In the genomic region with DNA sequence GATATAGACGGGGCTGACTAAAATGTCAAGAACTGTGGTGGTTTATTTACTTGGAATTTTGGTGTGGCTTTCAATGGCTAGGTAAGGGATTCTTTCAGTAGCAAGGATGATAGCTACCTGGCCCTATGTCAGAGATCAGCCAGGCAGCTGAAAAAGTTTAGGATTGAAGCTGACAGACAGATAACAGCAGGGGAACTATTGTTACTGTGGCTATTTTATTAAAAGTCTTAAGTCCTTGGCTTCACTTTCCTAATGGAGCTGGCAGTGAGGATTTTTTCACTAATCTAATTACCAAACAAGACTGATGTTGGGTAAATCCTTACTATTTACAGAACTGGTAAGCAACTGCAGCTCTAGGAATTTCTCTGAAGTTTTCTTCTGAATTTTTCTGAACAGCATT, we compare ENCODE assay signal across 20 cellular contexts.
DNase-seq lines count a peak whose midpoint lies in the region; ATAC-seq and TF ChIP-seq lines count a peak whose summit lies in the region.
"Had no signal": no experiment of that assay in that cellular context is flagged by ENCODE, and none has a peak within 500 bp of the region (broad histone marks: within the 10 kb centered on the region; RNA-seq: fewer than 3 reads in every experiment).

No MANE protein-coding gene starts in this region.

- peak overlapping the region; percentile 15 for H3K4me3 Mint-ChIP-seq in endodermal cell
- H3K4me3 Mint-ChIP-seq in neural progenitor cell = no peak overlapping the region
- H3K4me3 Mint-ChIP-seq in stimulated activated memory B cell treated with anti-CD40 and anti-IgM and Interleukin-4, amounts not matched to agents 10 μg/mL and 1 μg/mL and 100 μg/mL, for 72 hours = no peak overlapping the region
- no peak overlapping the region for H3K4me3 Mint-ChIP-seq in HFFc6
- H3K4me3 Mint-ChIP-seq: B cell; CD4-positive, alpha-beta T cell; CD8-positive, alpha-beta T cell had no signal

- in situ Hi-C loops in HAP-1 (cut with MboI; ENCODE audit: low sequenced_read_pairs) = loop anchor here (10.0 kb wide), 1 partner anchor 402 kb away; no protein-coding TSS in a partner anchor

- H3K4me1 Mint-ChIP-seq in endodermal cell (peaks cover 33% of the 10 kb centered on the region), neural progenitor cell (peaks cover 25% of the 10 kb centered on the region), HFFc6 (ENCODE audit: low read depth) (no peaks in the 10 kb centered on the region; the same call in 1 of the 2 replicates)
- H3K4me1 Mint-ChIP-seq in stimulated activated memory B cell treated with anti-CD40 and anti-IgM and Interleukin-4, amounts not matched to agents 10 μg/mL and 1 μg/mL and 100 μg/mL, for 72 hours = peaks cover 14% of the 10 kb centered on the region
- H3K4me1 Mint-ChIP-seq: B cell had no signal

- H3K4me1 ChIP-seq in HUES48 (ENCODE audit: control insufficient read depth, insufficient read depth, low read length) = 0 out of 2 replicates have a peak, but pooled peaks cover 6% of the 10 kb centered on the region
- peaks cover 17% of the 10 kb centered on the region for H3K4me1 ChIP-seq in endodermal cell (ENCODE audit: control insufficient read depth, insufficient read depth, low read length)
- peaks cover 20% of the 10 kb centered on the region for H3K4me1 ChIP-seq in neural progenitor cell
- H3K4me1 ChIP-seq in HAP-1 = no peaks in the 10 kb centered on the region
- H3K4me1 ChIP-seq: Caco-2 had no signal

- H4K20me1 ChIP-seq in neural progenitor cell (ENCODE audit: low read depth) = no peaks in the 10 kb centered on the region
- H4K20me1 ChIP-seq: BLaER1 treated with 17β-estradiol and CSF1 and Interleukin-3, amounts not matched to agents 10 nM and 100 nM had no signal

- peak; percentile 38 for DNase-seq in NCI-H82 treated with DMSO at 0.1 percent for 48 hours (lab: John Stamatoyannopoulos, UW; ENCODE audit: unreplicated experiment)
- no peak for DNase-seq in endodermal cell
- peak; percentile 52 for DNase-seq in neural progenitor cell (ENCODE audit: low spot score)
- no peak for DNase-seq in HFFc6
- no peak for DNase-seq in GM10266 (ENCODE audit: extremely low spot score)
- no peak for DNase-seq in HAP-1 (ENCODE audit: low spot score in 2 of 2)
- DNase-seq: 8988T; AML-193; Caco-2; Calu3; CD4-positive, alpha-beta T cell; DMS79 treated with DMSO at 0.1 percent for 48 hours; GF-D8 had no signal

- H3K27me3 ChIP-seq in HUES48 (ENCODE audit: control insufficient read depth, insufficient read depth, low read length) = no peaks in the 10 kb centered on the region
- H3K27me3 ChIP-seq in endodermal cell (ENCODE audit: control insufficient read depth, insufficient read depth, low read length, poor library complexity, severe bottlenecking) = no peaks in the 10 kb centered on the region
- H3K27me3 ChIP-seq in neural progenitor cell = no peaks in the 10 kb centered on the region
- no peaks in the 10 kb centered on the region for H3K27me3 ChIP-seq in HAP-1 (ENCODE audit: low read depth)
- H3K27me3 ChIP-seq: BLaER1 treated with 17β-estradiol and CSF1 and Interleukin-3, amounts not matched to agents 10 nM and 100 nM had no signal

- no peak overlapping the region for H3K4me3 ChIP-seq in HUES48 (ENCODE audit: low read depth, low read length)
- peak overlapping the region; percentile 21 for H3K4me3 ChIP-seq in endodermal cell (ENCODE audit: low read length)
- no peak overlapping the region for H3K4me3 ChIP-seq in neural progenitor cell
- no peak overlapping the region for H3K4me3 ChIP-seq in HAP-1
- H3K4me3 ChIP-seq: BLaER1 treated with 17β-estradiol and CSF1 and Interleukin-3, amounts not matched to agents 10 nM and 100 nM; GM12878 had no signal

- H3K36me3 ChIP-seq in HUES48 (ENCODE audit: control insufficient read depth, insufficient read depth, low read length) = no peaks in the 10 kb centered on the region
- H3K36me3 ChIP-seq in endodermal cell (ENCODE audit: control insufficient read depth, insufficient read depth, low read length) = no peaks in the 10 kb centered on the region
- no peaks in the 10 kb centered on the region for H3K36me3 ChIP-seq in neural progenitor cell
- H3K36me3 ChIP-seq in HAP-1 (replicated peaks) = no peaks in the 10 kb centered on the region
- H3K36me3 ChIP-seq: BLaER1 treated with 17β-estradiol and CSF1 and Interleukin-3, amounts not matched to agents 10 nM and 100 nM had no signal

- no peak for TF ChIP-seq CTCF in endodermal cell (conservative IDR thresholded peaks at IDR 0.05)
- no peak for TF ChIP-seq CTCF in neural progenitor cell (IDR thresholded peaks at IDR 0.05)
- TF ChIP-seq CTCF in HFFc6 (IDR thresholded peaks at IDR 0.05) = no peak
- no peak for TF ChIP-seq CTCF in GM10266 (IDR thresholded peaks at IDR 0.05; ENCODE audit: control insufficient read depth, insufficient read depth, low read depth, missing control alignments)

- H3K4me2 ChIP-seq in neural progenitor cell = no peak overlapping the region
- H3K4me2 ChIP-seq: BLaER1 treated with 17β-estradiol and CSF1 and Interleukin-3, amounts not matched to agents 10 nM and 100 nM had no signal

- H3K27me3 Mint-ChIP-seq in endodermal cell (ENCODE audit: insufficient read depth) (peaks cover 3% of the 10 kb centered on the region), neural progenitor cell (ENCODE audit: insufficient read depth, low read depth) (peaks cover 24% of the 10 kb centered on the region), HFFc6 (ENCODE audit: insufficient read depth) (peaks cover 21% of the 10 kb centered on the region)
- H3K27me3 Mint-ChIP-seq in stimulated activated memory B cell treated with anti-CD40 and anti-IgM and Interleukin-4, amounts not matched to agents 10 μg/mL and 1 μg/mL and 100 μg/mL, for 72 hours = peaks cover 8% of the 10 kb centered on the region

- peaks cover 12% of the 10 kb centered on the region for H3K36me3 Mint-ChIP-seq in endodermal cell (ENCODE audit: low read depth)
- peaks cover 5% of the 10 kb centered on the region for H3K36me3 Mint-ChIP-seq in neural progenitor cell
- no peaks in the 10 kb centered on the region for H3K36me3 Mint-ChIP-seq in stimulated activated memory B cell treated with anti-CD40 and anti-IgM and Interleukin-4, amounts not matched to agents 10 μg/mL and 1 μg/mL and 100 μg/mL, for 72 hours
- H3K36me3 Mint-ChIP-seq in HFFc6 (ENCODE audit: low read depth) = peaks cover 7% of the 10 kb centered on the region; the same call in 1 of the 2 replicates
- H3K36me3 Mint-ChIP-seq: CD8-positive, alpha-beta T cell had no signal

- H3K9ac ChIP-seq in HUES48 (ENCODE audit: low read depth, low read length) (no peak overlapping the region), endodermal cell (ENCODE audit: extremely low read depth, low read length, poor library complexity, severe bottlenecking) (peak overlapping the region; percentile 43), neural progenitor cell (no peak overlapping the region)

- H3K27ac Mint-ChIP-seq in endodermal cell = peak overlapping the region; percentile 86
- H3K27ac Mint-ChIP-seq in neural progenitor cell = no peak overlapping the region
- H3K27ac Mint-ChIP-seq in stimulated activated memory B cell treated with anti-CD40 and anti-IgM and Interleukin-4, amounts not matched to agents 10 μg/mL and 1 μg/mL and 100 μg/mL, for 72 hours = no peak overlapping the region
- no peak overlapping the region for H3K27ac Mint-ChIP-seq in HFFc6
- H3K27ac Mint-ChIP-seq: B cell; CD4-positive, alpha-beta T cell; CD8-positive, alpha-beta T cell had no signal

- H3K9me3 ChIP-seq in HUES48 (ENCODE audit: control insufficient read depth, insufficient read depth, low read length) = peaks cover 9% of the 10 kb centered on the region; the same call in 1 of the 2 replicates
- peaks cover 23% of the 10 kb centered on the region for H3K9me3 ChIP-seq in endodermal cell (ENCODE audit: control insufficient read depth, low read length)
- H3K9me3 ChIP-seq in neural progenitor cell (ENCODE audit: low read depth) = no peaks in the 10 kb centered on the region
- H3K9me3 ChIP-seq in HAP-1 = peaks cover 8% of the 10 kb centered on the region; the same call in 1 of the 2 replicates

- H3K9me3 Mint-ChIP-seq in endodermal cell (peaks cover 28% of the 10 kb centered on the region), neural progenitor cell (peaks cover 9% of the 10 kb centered on the region), HFFc6 (peaks cover 10% of the 10 kb centered on the region)
- no peaks in the 10 kb centered on the region for H3K9me3 Mint-ChIP-seq in stimulated activated memory B cell treated with anti-CD40 and anti-IgM and Interleukin-4, amounts not matched to agents 10 μg/mL and 1 μg/mL and 100 μg/mL, for 72 hours
- H3K9me3 Mint-ChIP-seq: CD4-positive, alpha-beta T cell; CD8-positive, alpha-beta T cell had no signal

- no peak for ATAC-seq in stimulated activated memory B cell treated with anti-CD40 and anti-IgM and Interleukin-4, amounts not matched to agents 10 μg/mL and 1 μg/mL and 100 μg/mL, for 72 hours
- ATAC-seq: CD8-positive, alpha-beta T cell; GM12878 had no signal

- H2AFZ ChIP-seq in neural progenitor cell (replicated peaks) = no peak overlapping the region

- H3K79me2 ChIP-seq in neural progenitor cell (ENCODE audit: low read depth) = no peaks in the 10 kb centered on the region

- WGBS in endodermal cell (ENCODE audit: insufficient coverage in 1 of 2, insufficient read length in 1 of 2), 2 experiments = 75 to 86% methylated on average over 1 of the region's 1 CpG

- H3K27ac ChIP-seq in HUES48 (ENCODE audit: low read depth, low read length) = peak overlapping the region; percentile 11
- no peak overlapping the region for H3K27ac ChIP-seq in endodermal cell (ENCODE audit: low read depth, low read length)
- no peak overlapping the region for H3K27ac ChIP-seq in neural progenitor cell
- H3K27ac ChIP-seq: C4-2B had no signal

- peaks cover 11% of the 10 kb centered on the region for H3F3A ChIP-seq in neural progenitor cell (ENCODE audit: low read depth)

Comparison
In these comparisons a context has a peak if more than half of its experiments do, and no peak if none do; other contexts are left out.
1. DNase-seq: peak in NCI-H82 treated with DMSO at 0.1 percent for 48 hours (single experiment) and neural progenitor cell (single experiment); none in endodermal cell (single experiment), HFFc6 (single experiment), GM10266 (single experiment) and HAP-1 (0 of 2).